ENCODE assay signal across 1 cellular context in the genomic region with DNA sequence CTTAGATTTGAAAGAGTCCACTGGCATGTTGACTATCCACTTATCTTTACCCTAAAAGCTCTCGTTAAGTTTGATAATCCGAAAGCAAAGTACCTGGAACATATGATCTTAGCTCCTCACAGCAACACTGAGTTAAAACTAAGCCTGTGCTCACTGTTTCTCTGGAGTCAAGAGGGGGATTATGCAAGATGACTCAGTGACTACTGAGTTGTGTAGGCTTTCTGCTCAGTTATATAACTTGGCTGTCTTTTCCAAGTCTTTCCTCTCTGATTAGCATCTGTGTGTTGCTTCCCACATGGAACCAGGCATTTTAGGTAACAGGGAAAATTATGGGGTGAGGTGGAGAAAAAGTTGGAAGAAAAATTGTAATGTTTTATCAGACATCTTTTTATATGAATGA.
TF ChIP-seq lines count a peak whose summit lies in the region.

No MANE protein-coding gene starts in this region.

TF ChIP-seq in HepG2, 621 proteins besides CTCF, POLR2A, EP300 and RAD21 (continued from another document):
- TF ChIP-seq ZBTB10 (CRISPR knock-in tag; IDR thresholded peaks at IDR 0.05; ENCODE audit: borderline replicate concordance) (no peak), SNAPC2 (CRISPR knock-in tag; IDR thresholded peaks at IDR 0.05) (no peak)
TF ChIP-seq in HepG2: peak in this region for 1.
